In the genomic region with DNA sequence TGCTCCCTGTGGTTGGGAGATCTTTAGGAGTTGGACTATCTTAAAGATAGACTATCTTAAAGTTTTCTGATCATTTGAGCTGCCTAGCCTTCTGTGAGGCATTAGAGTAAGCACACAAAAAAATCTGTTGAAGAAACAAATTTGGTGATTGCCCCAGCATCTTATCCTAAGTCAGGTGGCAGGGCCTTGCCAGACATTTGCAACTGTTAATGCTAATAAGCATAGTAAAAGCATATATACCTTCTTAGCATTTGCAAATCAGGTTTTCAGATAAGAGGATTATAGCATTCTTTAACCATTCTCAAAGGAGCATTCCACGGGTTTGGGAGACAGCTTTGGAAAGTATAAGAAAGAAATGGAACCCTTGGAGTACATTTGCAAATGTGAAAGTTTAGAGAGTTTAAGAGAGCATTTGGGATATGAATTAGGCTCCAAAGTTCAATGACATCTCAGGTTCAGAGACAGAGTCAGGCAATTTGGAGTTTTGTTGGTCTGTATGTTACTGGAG, we compare ENCODE assay signal across 1 cellular context.
TF ChIP-seq lines count a peak whose summit lies in the region.

No MANE protein-coding gene starts in this region.

TF ChIP-seq in GM23338, 12 proteins besides CTCF, POLR2A, EP300 and RAD21 (continued from another document):
- TF ChIP-seq EZH2phosphoT487 (IDR thresholded peaks at IDR 0.05; ENCODE audit: unreplicated experiment) (no peak), ZNF331 (CRISPR knock-in tag; IDR thresholded peaks at IDR 0.05; ENCODE audit: low read depth) (no peak), STAT1 (IDR thresholded peaks at IDR 0.05; ENCODE audit: unreplicated experiment) (no peak)
